In the genomic region with DNA sequence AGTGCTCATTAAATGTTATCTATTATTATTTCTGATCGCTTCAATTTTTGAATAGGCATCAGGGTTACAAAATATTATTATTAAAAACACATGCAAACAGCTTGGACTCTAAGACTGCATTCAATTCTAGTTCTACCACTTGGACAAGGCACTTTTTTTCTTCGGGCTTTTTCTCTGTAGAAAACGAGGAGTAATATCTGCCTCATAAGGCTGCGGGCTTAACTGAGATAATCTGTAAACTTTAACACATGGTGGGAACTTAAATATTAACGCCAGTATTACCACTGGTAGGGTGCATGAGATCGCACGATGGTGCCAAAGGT, we compare ENCODE assay signal across 7 cellular contexts. TPM values are rescaled to one million over a fixed set of nuclear protein-coding genes. Genes with fewer than 3 reads are reported as not detected.
DNase-seq lines count a peak whose midpoint lies in the region; ATAC-seq, FAIRE-seq and TF ChIP-seq lines count a peak whose summit lies in the region.

No MANE protein-coding gene starts in this region.

- DNase-seq in cardiac fibroblast (ENCODE audit: low read depth in 2 of 2) = no peak
- no peak for DNase-seq in mucosa of descending colon
- no peak for DNase-seq in medulla oblongata (ENCODE audit: extremely low spot score)
- DNase-seq in DMS79 (lab: John Stamatoyannopoulos, UW) = no peak
- DNase-seq in GM19239 (ENCODE audit: insufficient read length, low spot score) = no peak

- no peak for FAIRE-seq in GM19239 (lab: Jason Lieb, UNC)

- peaks cover 5% of the 10 kb centered on the region for H3K4me1 ChIP-seq in mucosa of descending colon (ENCODE audit: low read depth)

- TF ChIP-seq CTCF in cardiac fibroblast (IDR thresholded peaks at IDR 0.05; ENCODE audit: low read depth, low read length) = no peak
- no peak for TF ChIP-seq CTCF in mucosa of descending colon (IDR thresholded peaks at IDR 0.05)

- no peaks in the 10 kb centered on the region for H3K36me3 ChIP-seq in mucosa of descending colon (ENCODE audit: low read depth)

- H3K4me3 ChIP-seq in cardiac fibroblast (replicated peaks in 1 of 2; ENCODE audit: low read depth in 2 of 2, low read length in 2 of 2) (peak overlapping the region; percentile 79 to 91), mucosa of descending colon (peak overlapping the region; percentile 59)

- H3K9me3 ChIP-seq in mucosa of descending colon = no peaks in the 10 kb centered on the region

- peak; percentile 24 for ATAC-seq in GM21360 (IDR thresholded peaks at IDR 0.05; ENCODE audit: unreplicated experiment)
- peak; percentile 35 for ATAC-seq in HG03460 (IDR thresholded peaks at IDR 0.05; ENCODE audit: unreplicated experiment)
- no peak for ATAC-seq in mucosa of descending colon

- intact Hi-C loops in mucosa of descending colon (cut with DNase I, micrococcal nuclease) = loop anchor here in 1 of 2 donors (10.0 kb wide), 1 partner anchor 908 kb away; no protein-coding TSS in a partner anchor

RNA-seq across cellular contexts. Expression of a gene that starts 0.5 kb away (rescaled TPM):
- 10 to 100 TPM in 1 of 3 donors, 1 to 10 TPM in 2; 4.5 to 12.5 (median 5.8) TPM for total RNA-seq in mucosa of descending colon

RNA-seq across cellular contexts. Expression of a gene that starts 54.0 kb away (rescaled TPM):
- total RNA-seq in mucosa of descending colon = 10 to 100 TPM in 2 of 3 donors, 1 to 10 TPM in 1; 7.2 to 20.1 (median 18.1) TPM
